In genomic region chr11:87926250-87926970, GRCh38 we compare ENCODE assay signal across 11 cellular contexts.
A peak's percentile ranks its signal among the peaks of the same experiment; 100 is the strongest.
DNase-seq lines count a peak whose midpoint lies in the region; ATAC-seq and TF ChIP-seq lines count a peak whose summit lies in the region.
"Had no signal": no experiment of that assay in that cellular context is flagged by ENCODE, and none has a peak within 500 bp of the region (broad histone marks: within the 10 kb centered on the region; RNA-seq: fewer than 3 reads in every experiment).

No MANE protein-coding gene starts in this region.

- H3K36me3 Mint-ChIP-seq in HFFc6 (ENCODE audit: low read depth), result no peaks in the 10 kb centered on the region
- no peaks in the 10 kb centered on the region for H3K36me3 Mint-ChIP-seq in T-helper 2 cell treated with Interferon-gamma antibody and Interleukin-4, amounts not matched to agents 5 μg/mL and 100 μg/mL, for 36 hours (ENCODE audit: low read depth)

- DNase-seq in HFFc6, result peak; percentile 68
- peak; percentile 66 for DNase-seq in Panc1 (ENCODE audit: low read depth, low spot score)
- peak; percentile 68 for DNase-seq in epithelial cell of prostate (ENCODE audit: low read depth, low spot score)
- peak; percentile 38 for DNase-seq in stromal cell of bone marrow (ENCODE audit: low read depth)
- DNase-seq in T-helper 2 cell treated with Interferon-gamma antibody and Interleukin-4, amounts not matched to agents 5 μg/mL and 100 μg/mL, for 36 hours (ENCODE audit: low spot score), result no peak
- DNase-seq in globus pallidus (ENCODE audit: low spot score), result no peak
- no peak for DNase-seq in cerebellar cortex (ENCODE audit: low spot score)
- DNase-seq: NCI-H510A, nephron progenitor cell had no signal

- no peaks in the 10 kb centered on the region for H3K36me3 ChIP-seq in Panc1 (ENCODE audit: control insufficient read depth, insufficient read depth, low read length)
- H3K36me3 ChIP-seq: suprapubic skin had no signal

- in situ Hi-C loops in Panc1 (cut with HindIII; ENCODE audit: low pct_unique_long_range_greater_than_20kb, low sequenced_read_pairs), result no loop called here

- BruUV-seq in Panc1 (replicated peaks; lab: Mats Ljungman, UMichigan), result no TSS peak

- no peaks in the 10 kb centered on the region for H3K27me3 Mint-ChIP-seq in HFFc6 (ENCODE audit: insufficient read depth)
- no peaks in the 10 kb centered on the region for H3K27me3 Mint-ChIP-seq in T-helper 2 cell treated with Interferon-gamma antibody and Interleukin-4, amounts not matched to agents 5 μg/mL and 100 μg/mL, for 36 hours (ENCODE audit: low read depth)

- peak; percentile 38; the same call in 1 of the 2 replicates for ATAC-seq in Panc1
- ATAC-seq: K562 had no signal

- no peak overlapping the region for H3K4me3 ChIP-seq in Panc1 (ENCODE audit: low read depth in 2 of 2, low read length in 2 of 2)
- H3K4me3 ChIP-seq: K562, suprapubic skin had no signal

- TF ChIP-seq CTCF in HFFc6 (IDR thresholded peaks at IDR 0.05) (no peak), Panc1 (IDR thresholded peaks at IDR 0.05) (no peak)

- intact Hi-C loops in Panc1 (cut with micrococcal nuclease; ENCODE audit: unreplicated experiment), result no loop called here

- no peaks in the 10 kb centered on the region for H3K9me3 ChIP-seq in Panc1 (ENCODE audit: control insufficient read depth, insufficient read depth, low read depth, low read length)
- H3K9me3 ChIP-seq: suprapubic skin had no signal

- H3K27ac ChIP-seq in Panc1 (ENCODE audit: low read length) (no peak overlapping the region), epithelial cell of prostate (peak overlapping the region; percentile 74)
- H3K27ac ChIP-seq: suprapubic skin had no signal

- no peak overlapping the region for H3K4me3 Mint-ChIP-seq in HFFc6
- H3K4me3 Mint-ChIP-seq in T-helper 2 cell treated with Interferon-gamma antibody and Interleukin-4, amounts not matched to agents 5 μg/mL and 100 μg/mL, for 36 hours, result no peak overlapping the region
- H3K4me3 Mint-ChIP-seq: nephron progenitor cell had no signal

- peaks cover 9% of the 10 kb centered on the region for H3K9me3 Mint-ChIP-seq in HFFc6
- no peaks in the 10 kb centered on the region for H3K9me3 Mint-ChIP-seq in T-helper 2 cell treated with Interferon-gamma antibody and Interleukin-4, amounts not matched to agents 5 μg/mL and 100 μg/mL, for 36 hours

- no peaks in the 10 kb centered on the region for H3K4me1 Mint-ChIP-seq in HFFc6 (ENCODE audit: low read depth)
- H3K4me1 Mint-ChIP-seq in T-helper 2 cell treated with Interferon-gamma antibody and Interleukin-4, amounts not matched to agents 5 μg/mL and 100 μg/mL, for 36 hours (ENCODE audit: low read depth), result no peaks in the 10 kb centered on the region
- H3K4me1 Mint-ChIP-seq: nephron progenitor cell had no signal

- H3K27me3 ChIP-seq in Panc1 (ENCODE audit: control insufficient read depth, insufficient read depth, low read length), result no peaks in the 10 kb centered on the region
- H3K27me3 ChIP-seq: suprapubic skin had no signal

- POLR2A ChIA-PET in Panc1 (lab: Charles Lee), result no interaction called here

- CTCF ChIA-PET in Panc1 (lab: Charles Lee), result no interaction called here

- 0 out of 2 replicates have a peak overlapping the region, but pooled peaks have one; percentile 18 for H3K27ac Mint-ChIP-seq in HFFc6
- no peak overlapping the region for H3K27ac Mint-ChIP-seq in T-helper 2 cell treated with Interferon-gamma antibody and Interleukin-4, amounts not matched to agents 5 μg/mL and 100 μg/mL, for 36 hours
- H3K27ac Mint-ChIP-seq: nephron progenitor cell had no signal

- H3K4me1 ChIP-seq in Panc1 (ENCODE audit: control insufficient read depth, insufficient read depth, low read length), result no peaks in the 10 kb centered on the region
- H3K4me1 ChIP-seq: suprapubic skin had no signal

Comparison
In these comparisons a context has a peak if more than half of its experiments do, and no peak if none do; other contexts are left out.
1. DNase-seq: peak in HFFc6 (single experiment), Panc1 (single experiment), epithelial cell of prostate (single experiment) and stromal cell of bone marrow (single experiment); none in T-helper 2 cell treated with Interferon-gamma antibody and Interleukin-4, amounts not matched to agents 5 μg/mL and 100 μg/mL, for 36 hours (single experiment), globus pallidus (single experiment) and cerebellar cortex (single experiment).